ENCODE assay signal across 8 cellular contexts in the genomic region with DNA sequence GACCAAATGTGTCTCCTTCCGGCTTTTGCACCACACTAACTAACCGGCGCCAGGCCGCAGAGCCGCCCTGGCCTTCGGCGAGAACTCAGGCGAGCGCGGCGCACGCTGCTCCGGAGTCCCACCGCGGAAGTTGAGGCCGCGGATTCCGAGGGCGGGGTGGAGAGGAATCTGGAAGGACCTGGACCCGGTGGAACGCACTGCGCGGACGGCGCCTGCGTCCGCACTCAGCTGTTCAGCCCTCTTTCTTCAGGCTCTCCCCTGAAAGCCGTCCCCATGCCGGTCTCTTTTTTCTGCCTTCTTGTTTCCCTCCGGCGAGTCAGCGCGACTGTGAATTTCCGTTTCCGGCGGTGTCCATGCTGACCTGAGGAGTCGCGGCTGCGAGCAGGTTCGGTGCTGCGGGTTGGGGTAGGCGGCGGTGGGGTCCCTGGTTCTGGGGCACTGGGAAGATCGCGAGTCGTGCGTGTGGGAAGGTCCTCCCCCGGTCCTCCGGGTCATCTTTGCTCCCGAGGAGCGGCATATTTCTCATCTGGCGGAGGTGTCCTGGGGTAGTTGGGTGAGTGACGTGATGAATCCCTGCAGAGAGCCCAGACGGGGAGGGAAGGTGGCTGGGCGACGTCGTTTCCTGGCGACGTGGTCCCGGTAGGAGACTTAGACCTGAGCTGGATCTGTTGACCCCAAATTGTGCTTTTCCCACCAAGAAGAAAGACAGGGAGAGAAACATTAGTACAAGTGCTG. TPM values are rescaled to one million over a fixed set of nuclear protein-coding genes. Genes with fewer than 3 reads are reported as not detected.
DNase-seq lines count a peak whose midpoint lies in the region; ATAC-seq and TF ChIP-seq lines count a peak whose summit lies in the region.

A gene with protein sequence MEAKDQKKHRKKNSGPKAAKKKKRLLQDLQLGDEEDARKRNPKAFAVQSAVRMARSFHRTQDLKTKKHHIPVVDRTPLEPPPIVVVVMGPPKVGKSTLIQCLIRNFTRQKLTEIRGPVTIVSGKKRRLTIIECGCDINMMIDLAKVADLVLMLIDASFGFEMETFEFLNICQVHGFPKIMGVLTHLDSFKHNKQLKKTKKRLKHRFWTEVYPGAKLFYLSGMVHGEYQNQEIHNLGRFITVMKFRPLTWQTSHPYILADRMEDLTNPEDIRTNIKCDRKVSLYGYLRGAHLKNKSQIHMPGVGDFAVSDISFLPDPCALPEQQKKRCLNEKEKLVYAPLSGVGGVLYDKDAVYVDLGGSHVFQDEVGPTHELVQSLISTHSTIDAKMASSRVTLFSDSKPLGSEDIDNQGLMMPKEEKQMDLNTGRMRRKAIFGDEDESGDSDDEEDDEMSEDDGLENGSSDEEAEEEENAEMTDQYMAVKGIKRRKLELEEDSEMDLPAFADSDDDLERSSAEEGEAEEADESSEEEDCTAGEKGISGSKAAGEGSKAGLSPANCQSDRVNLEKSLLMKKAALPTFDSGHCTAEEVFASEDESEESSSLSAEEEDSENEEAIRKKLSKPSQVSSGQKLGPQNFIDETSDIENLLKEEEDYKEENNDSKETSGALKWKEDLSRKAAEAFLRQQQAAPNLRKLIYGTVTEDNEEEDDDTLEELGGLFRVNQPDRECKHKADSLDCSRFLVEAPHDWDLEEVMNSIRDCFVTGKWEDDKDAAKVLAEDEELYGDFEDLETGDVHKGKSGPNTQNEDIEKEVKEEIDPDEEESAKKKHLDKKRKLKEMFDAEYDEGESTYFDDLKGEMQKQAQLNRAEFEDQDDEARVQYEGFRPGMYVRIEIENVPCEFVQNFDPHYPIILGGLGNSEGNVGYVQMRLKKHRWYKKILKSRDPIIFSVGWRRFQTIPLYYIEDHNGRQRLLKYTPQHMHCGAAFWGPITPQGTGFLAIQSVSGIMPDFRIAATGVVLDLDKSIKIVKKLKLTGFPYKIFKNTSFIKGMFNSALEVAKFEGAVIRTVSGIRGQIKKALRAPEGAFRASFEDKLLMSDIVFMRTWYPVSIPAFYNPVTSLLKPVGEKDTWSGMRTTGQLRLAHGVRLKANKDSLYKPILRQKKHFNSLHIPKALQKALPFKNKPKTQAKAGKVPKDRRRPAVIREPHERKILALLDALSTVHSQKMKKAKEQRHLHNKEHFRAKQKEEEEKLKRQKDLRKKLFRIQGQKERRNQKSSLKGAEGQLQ (plus strand): TSS at position 350 of the 735 bp plus-strand sequence. CDS start 1,600 bp downstream, outside the sequence.

- H3K4me3 ChIP-seq in KMS-11 (IDR thresholded peaks at IDR 0.05; ENCODE audit: insufficient read depth, low read depth, low read length) (peak within 1 kb of the TSS; percentile 43), Panc1 (ENCODE audit: low read depth in 2 of 2, low read length in 2 of 2) (peak within 1 kb of the TSS; percentile 82 to 96), esophagus (ENCODE audit: low read depth in 1 of 2, low read length in 2 of 2) (peak within 1 kb of the TSS; percentile 65 to 79), mucosa of stomach (ENCODE audit: low read length) (peak within 1 kb of the TSS; percentile 66)

- intact Hi-C loops in Panc1 (cut with micrococcal nuclease; ENCODE audit: unreplicated experiment) = no loop called here

- H3K9me3 ChIP-seq in Panc1 (ENCODE audit: control insufficient read depth, insufficient read depth, low read depth, low read length) (no peaks in the 10 kb centered on the region), esophagus (ENCODE audit: control insufficient read depth in 2 of 2, insufficient read depth in 1 of 2, low read depth in 1 of 2, low read length in 1 of 2) (no peaks in the 10 kb centered on the region), mucosa of stomach (ENCODE audit: control insufficient read depth, low read length) (no peaks in the 10 kb centered on the region)

- H3K27ac ChIP-seq in KMS-11 (peak within 1 kb of the TSS; percentile 61), Panc1 (ENCODE audit: low read length) (peak within 1 kb of the TSS; percentile 97), esophagus (ENCODE audit: low read depth in 2 of 2, low read length in 1 of 2) (peak within 1 kb of the TSS; percentile 96 to 98)

- no peaks in the 10 kb centered on the region for H3K9me3 Mint-ChIP-seq in activated T-cell treated with anti-CD3 and anti-CD28 coated beads, Interleukin-2, amount 50 U/mL, for 4 hours

- CTCF ChIA-PET in Panc1 (lab: Charles Lee) = no interaction called here

- peaks cover 3% of the 10 kb centered on the region for H3K27me3 Mint-ChIP-seq in activated T-cell treated with anti-CD3 and anti-CD28 coated beads, Interleukin-2, amount 50 U/mL, for 4 hours (ENCODE audit: low read depth)

- peaks cover 25% of the 10 kb centered on the region for H3K4me1 Mint-ChIP-seq in activated T-cell treated with anti-CD3 and anti-CD28 coated beads, Interleukin-2, amount 50 U/mL, for 4 hours (ENCODE audit: low read depth)

- no peaks in the 10 kb centered on the region for H4K20me1 ChIP-seq in KMS-11 (ENCODE audit: insufficient read depth)

- H3K4me3 Mint-ChIP-seq in activated T-cell treated with anti-CD3 and anti-CD28 coated beads, Interleukin-2, amount 50 U/mL, for 4 hours = peak within 1 kb of the TSS; percentile 100

- no TSS peak for BruUV-seq in Panc1 (replicated peaks; lab: Mats Ljungman, UMichigan)

- DNase-seq in DMS79 (lab: John Stamatoyannopoulos, UW) (peak; percentile 41), Panc1 (ENCODE audit: low read depth, low spot score) (peak; percentile 85)
- peak; percentile 79 for DNase-seq in activated T-cell treated with anti-CD3 and anti-CD28 coated beads, Interleukin-2, amount 50 U/mL, for 4 hours
- DNase-seq in stimulated activated CD8-positive, alpha-beta memory T cell treated with anti-CD3 and anti-CD28 coated beads, Interleukin-4, amount 100 ng/mL, for 48 hours = peak; percentile 91

- H2AFZ ChIP-seq in KMS-11 (ENCODE audit: low read depth) = peak within 1 kb of the TSS; percentile 81

- 0 to 1% methylated on average over 60 of the region's 60 CpGs for WGBS in esophagus, 2 donors

- no peaks in the 10 kb centered on the region for H3K36me3 ChIP-seq in KMS-11 (ENCODE audit: insufficient read depth)
- H3K36me3 ChIP-seq in Panc1 (ENCODE audit: control insufficient read depth, insufficient read depth, low read length) = peaks cover 38% of the 10 kb centered on the region
- H3K36me3 ChIP-seq in esophagus (ENCODE audit: control insufficient read depth in 2 of 2, insufficient read depth in 2 of 2, low read length in 1 of 2) = peaks cover 0 to 4% of the 10 kb centered on the region in 2 donors
- peaks cover 5% of the 10 kb centered on the region for H3K36me3 ChIP-seq in mucosa of stomach (ENCODE audit: control insufficient read depth, insufficient read depth, low read length)

- H3K36me3 Mint-ChIP-seq in activated T-cell treated with anti-CD3 and anti-CD28 coated beads, Interleukin-2, amount 50 U/mL, for 4 hours (ENCODE audit: insufficient read depth) = peaks cover 17% of the 10 kb centered on the region

- H3K9ac ChIP-seq in KMS-11 (peak within 1 kb of the TSS; percentile 73), mucosa of stomach (ENCODE audit: low read length) (peak within 1 kb of the TSS; percentile 78)

- H3K79me2 ChIP-seq in KMS-11 (ENCODE audit: insufficient read depth, low read depth) = peaks cover 15% of the 10 kb centered on the region

- in situ Hi-C loops in Panc1 (cut with HindIII; ENCODE audit: low pct_unique_long_range_greater_than_20kb, low sequenced_read_pairs) = no loop called here

- POLR2A ChIA-PET in Panc1 (lab: Charles Lee) = no interaction called here

- peak; percentile 96 for ATAC-seq in GM21786 (IDR thresholded peaks at IDR 0.05; ENCODE audit: unreplicated experiment)
- ATAC-seq in Panc1 = peak; percentile 97
- ATAC-seq in activated T-cell treated with anti-CD3 and anti-CD28 coated beads, Interleukin-2, amount 50 U/mL, for 4 hours = peak; percentile 95 to 96

- H3K4me1 ChIP-seq in KMS-11 (ENCODE audit: low read depth, poor library complexity, severe bottlenecking) (peaks cover 13% of the 10 kb centered on the region), Panc1 (ENCODE audit: control insufficient read depth, insufficient read depth, low read length) (peaks cover 4% of the 10 kb centered on the region; the same call in 1 of the 2 replicates), esophagus (ENCODE audit: control insufficient read depth in 2 of 2, insufficient read depth in 2 of 2, low read length in 1 of 2) (peaks cover 0 to 2% of the 10 kb centered on the region in 2 donors), mucosa of stomach (ENCODE audit: control insufficient read depth, insufficient read depth, low read length) (peaks cover 8% of the 10 kb centered on the region)

- H3K4me2 ChIP-seq in KMS-11 = peak within 1 kb of the TSS; percentile 69

- no peaks in the 10 kb centered on the region for H3K27me3 ChIP-seq in KMS-11 (ENCODE audit: insufficient read depth, low read depth)
- H3K27me3 ChIP-seq in Panc1 (ENCODE audit: control insufficient read depth, insufficient read depth, low read length) = no peaks in the 10 kb centered on the region; the same call in 1 of the 2 replicates
- no peaks in the 10 kb centered on the region for H3K27me3 ChIP-seq in esophagus (ENCODE audit: control insufficient read depth in 1 of 2, insufficient read depth in 2 of 2, low read length in 2 of 2)
- no peaks in the 10 kb centered on the region for H3K27me3 ChIP-seq in mucosa of stomach (ENCODE audit: control insufficient read depth, insufficient read depth, low read length)

- TF ChIP-seq CTCF in KMS-11 (conservative IDR thresholded peaks at IDR 0.05; ENCODE audit: low read depth, low read length) (no peak), Panc1 (IDR thresholded peaks at IDR 0.05) (no peak)

RNA-seq across cellular contexts. Expression of the gene that starts here (rescaled TPM):
- 32.3 TPM for total RNA-seq in Panc1 (2021; ENCODE audit: unreplicated experiment)
- polyA plus RNA-seq in Panc1 (2012; ENCODE audit: insufficient read length) = 19.0 TPM
- 10 to 100 TPM; 57.3 to 64.4 (median 58.6) TPM for total RNA-seq in activated T-cell treated with anti-CD3 and anti-CD28 coated beads, Interleukin-2, amount 50 U/mL, for 4 hours
- 1 to 10 TPM; 4.5 to 8.2 TPM for polyA plus RNA-seq in esophagus

Comparison
In these comparisons a context has a peak if more than half of its experiments do, and no peak if none do; other contexts are left out.
1. Peak in every context shown above with its lines: DNase-seq, ATAC-seq, H3K4me3 ChIP-seq and H3K27ac ChIP-seq.
2. DNase-seq: peak in every context shown above with its lines; median percentile 91 in stimulated activated CD8-positive, alpha-beta memory T cell treated with anti-CD3 and anti-CD28 coated beads, Interleukin-4, amount 100 ng/mL, for 48 hours; 85 in Panc1; 79 in activated T-cell treated with anti-CD3 and anti-CD28 coated beads, Interleukin-2, amount 50 U/mL, for 4 hours; 41 in DMS79.